Comparison of ENCODE assay signal across 10 cellular contexts in the genomic region with DNA sequence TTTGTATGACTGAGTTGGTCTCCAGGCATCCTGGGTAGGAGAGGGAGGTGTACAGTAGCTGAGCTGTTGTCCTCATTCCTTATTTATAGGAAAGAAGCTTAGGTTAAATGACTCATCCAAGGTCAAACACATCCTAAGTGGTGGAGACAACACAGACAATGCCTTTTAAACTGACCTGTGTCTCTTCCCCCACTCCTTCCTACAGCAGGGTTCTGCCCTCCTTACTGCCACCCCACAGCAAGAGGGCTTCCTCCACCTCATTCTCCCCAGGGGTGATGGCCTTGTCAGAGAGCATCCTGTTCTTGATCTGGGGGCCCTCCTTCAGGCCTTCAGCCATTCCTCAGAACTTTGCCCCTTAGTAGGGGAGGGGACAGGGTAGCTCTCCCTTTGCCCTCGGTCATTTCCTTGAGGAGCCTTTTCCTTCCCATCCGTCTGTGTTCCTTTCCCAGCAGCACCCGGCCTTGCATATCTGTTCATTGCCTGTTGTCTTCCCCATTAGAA. TPM values are rescaled to one million over a fixed set of nuclear protein-coding genes. Genes with fewer than 3 reads are reported as not detected.
A peak's percentile ranks its signal among the peaks of the same experiment; 100 is the strongest.
DNase-seq lines count a peak whose midpoint lies in the region; ATAC-seq and TF ChIP-seq lines count a peak whose summit lies in the region.
"Had no signal": no experiment of that assay in that cellular context is flagged by ENCODE, and none has a peak within 500 bp of the region (broad histone marks: within the 10 kb centered on the region; RNA-seq: fewer than 3 reads in every experiment).

No MANE protein-coding gene starts in this region.

- H3K27me3 ChIP-seq in adipocyte (replicated peaks; ENCODE audit: control insufficient read depth, insufficient read depth, low read length) = no peaks in the 10 kb centered on the region
- no peaks in the 10 kb centered on the region for H3K27me3 ChIP-seq in transverse colon

- peaks cover 45% of the 10 kb centered on the region for H3K4me1 Mint-ChIP-seq in activated T-cell treated with anti-CD3 and anti-CD28 coated beads, Interleukin-2, amount 50 U/mL, for 24 hours (ENCODE audit: low read depth)

- in situ Hi-C loops in transverse colon (cut with MboI; ENCODE audit: low pct_ligation_motif_present in 1 of 4, low pct_unique_long_range_greater_than_20kb in 1 of 4, low sequenced_read_pairs in 3 of 4) = no loop called here

- H3K4me1 ChIP-seq in adipocyte (ENCODE audit: control insufficient read depth, insufficient read depth, low read length) (peaks cover 39% of the 10 kb centered on the region), transverse colon (peaks cover 8 to 34% (median 20%) of the 10 kb centered on the region in 4 donors)

- no peaks in the 10 kb centered on the region for H3K9me3 Mint-ChIP-seq in activated T-cell treated with anti-CD3 and anti-CD28 coated beads, Interleukin-2, amount 50 U/mL, for 24 hours
- H3K9me3 Mint-ChIP-seq: stimulated activated naive CD8-positive, alpha-beta T cell treated with anti-CD3 and anti-CD28 coated beads, Interleukin-15, Interleukin-2, amounts not matched to agents 100 ng/mL and 50 ng/mL, for 24 hours had no signal

- no peak for TF ChIP-seq POLR2A in transverse colon (IDR thresholded peaks at IDR 0.05)

- no peak overlapping the region for H3K4me3 Mint-ChIP-seq in activated T-cell treated with anti-CD3 and anti-CD28 coated beads, Interleukin-2, amount 50 U/mL, for 24 hours
- H3K4me3 Mint-ChIP-seq: stimulated activated naive CD8-positive, alpha-beta T cell treated with anti-CD3 and anti-CD28 coated beads, Interleukin-15, Interleukin-2, amounts not matched to agents 100 ng/mL and 50 ng/mL, for 24 hours had no signal

- H3K9ac ChIP-seq in adipocyte (ENCODE audit: low read length) = no peak overlapping the region

- peak overlapping the region; percentile 26 to 60 (median 48) for H3K27ac ChIP-seq in transverse colon

- peak overlapping the region; percentile 79 for H3K27ac Mint-ChIP-seq in activated T-cell treated with anti-CD3 and anti-CD28 coated beads, Interleukin-2, amount 50 U/mL, for 24 hours

- no peaks in the 10 kb centered on the region for H3K27me3 Mint-ChIP-seq in activated T-cell treated with anti-CD3 and anti-CD28 coated beads, Interleukin-2, amount 50 U/mL, for 24 hours
- H3K27me3 Mint-ChIP-seq: stimulated activated naive CD8-positive, alpha-beta T cell treated with anti-CD3 and anti-CD28 coated beads, Interleukin-15, Interleukin-2, amounts not matched to agents 100 ng/mL and 50 ng/mL, for 24 hours had no signal

- peak; percentile 44 for ATAC-seq in left lobe of liver

- TF ChIP-seq CTCF in transverse colon (IDR thresholded peaks at IDR 0.05) = no peak

- no peak overlapping the region for H3K4me3 ChIP-seq in adipocyte (ENCODE audit: low read length)
- H3K4me3 ChIP-seq in transverse colon = no peak overlapping the region

- no peak for TF ChIP-seq EP300 in transverse colon (IDR thresholded peaks at IDR 0.05; ENCODE audit: low read depth)

- peaks cover 18% of the 10 kb centered on the region for H3K36me3 Mint-ChIP-seq in activated T-cell treated with anti-CD3 and anti-CD28 coated beads, Interleukin-2, amount 50 U/mL, for 24 hours (ENCODE audit: low read depth)

- WGBS in transverse colon (ENCODE audit: low coverage in 1 of 2), 2 donors = 75% methylated on average over 3 of the region's 3 CpGs; no CpG with 5 or more reads in 1 of the 2 donors

- no peak for DNase-seq in activated T-cell treated with anti-CD3 and anti-CD28 coated beads, Interleukin-2, amount 50 U/mL, for 24 hours
- DNase-seq in activated T-cell treated with anti-CD3 and anti-CD28 coated beads, Interleukin-2, amount 50 U/mL, for 48 hours = no peak
- DNase-seq in adipocyte (ENCODE audit: low read depth) (peak; percentile 28), left lobe of liver (ENCODE audit: low spot score) (no peak), transverse colon (peak; percentile 23), T1000 (lab: John Stamatoyannopoulos, UW) (no peak), DMS 273 (lab: John Stamatoyannopoulos, UW; ENCODE audit: unreplicated experiment) (no peak)
- DNase-seq in central memory CD4-positive, alpha-beta T cell = no peak
- DNase-seq: hypothalamus had no signal

- intact Hi-C loops in transverse colon (cut with DNase I; ENCODE audit: low total_unique reads) = no loop called here

- H3K9me3 ChIP-seq in adipocyte (ENCODE audit: control insufficient read depth, low read length) = no peaks in the 10 kb centered on the region
- no peaks in the 10 kb centered on the region for H3K9me3 ChIP-seq in transverse colon

- H3K36me3 ChIP-seq in adipocyte (ENCODE audit: control insufficient read depth, insufficient read depth, low read length, severe bottlenecking) (no peaks in the 10 kb centered on the region), transverse colon (no peaks in the 10 kb centered on the region)

RNA-seq across cellular contexts. Expression of a gene that starts 48.2 kb away (rescaled TPM):
- 194 TPM for total RNA-seq in left lobe of liver
- total RNA-seq in transverse colon = 100 to 1,000 TPM; 112 to 531 (median 220) TPM

Comparison
In these comparisons a context has a peak if more than half of its experiments do, and no peak if none do; other contexts are left out.
1. DNase-seq: peak in adipocyte (single experiment) and transverse colon (single experiment); none in activated T-cell treated with anti-CD3 and anti-CD28 coated beads, Interleukin-2, amount 50 U/mL, for 24 hours (single experiment), activated T-cell treated with anti-CD3 and anti-CD28 coated beads, Interleukin-2, amount 50 U/mL, for 48 hours (0 of 2), left lobe of liver (single experiment), T1000 (single experiment), central memory CD4-positive, alpha-beta T cell (single experiment) and DMS 273 (single experiment).